3 cellular contexts compared by ENCODE assay signal in genomic region chr18:31977270-31977872, GRCh38.
A peak's percentile ranks its signal among the peaks of the same experiment; 100 is the strongest.
TF ChIP-seq lines count a peak whose summit lies in the region.

No MANE protein-coding gene starts in this region.

TF ChIP-seq in IMR-90, 13 proteins besides CTCF, POLR2A, EP300 and RAD21:
- TF ChIP-seq FOS (IDR thresholded peaks at IDR 0.05; ENCODE audit: low read depth, low read length) (no peak), MAZ (IDR thresholded peaks at IDR 0.05; ENCODE audit: borderline replicate concordance, low read depth, low read length) (no peak), CHD1 (IDR thresholded peaks at IDR 0.05; ENCODE audit: low read depth, low read length) (no peak), USF2 (IDR thresholded peaks at IDR 0.05; ENCODE audit: low read depth, low read length) (no peak), RCOR1 (IDR thresholded peaks at IDR 0.05; ENCODE audit: insufficient replicate concordance, low read length) (no peak), SMC3 (IDR thresholded peaks at IDR 0.05; ENCODE audit: low read depth, low read length) (peak; percentile 64)

TF ChIP-seq in SK-N-SH, 30 proteins besides CTCF, POLR2A, EP300 and RAD21:
- TF ChIP-seq YY1 (IDR thresholded peaks at IDR 0.05; ENCODE audit: low read depth), result no peak
- peak; percentile 62 for TF ChIP-seq SMC3 (IDR thresholded peaks at IDR 0.05; ENCODE audit: low read depth, low read length)
- TF ChIP-seq RCOR1 (IDR thresholded peaks at IDR 0.05; ENCODE audit: low read length), result no peak

TF ChIP-seq in GM12891, 5 proteins besides CTCF, POLR2A, EP300 and RAD21:
- TF ChIP-seq PAX5 (IDR thresholded peaks at IDR 0.05; ENCODE audit: insufficient read depth, low read length, severe bottlenecking) (no peak), POU2F2 (IDR thresholded peaks at IDR 0.05; ENCODE audit: low read depth, low read length) (no peak), SPI1 (IDR thresholded peaks at IDR 0.05; ENCODE audit: low read depth, low read length) (no peak), TAF1 (IDR thresholded peaks at IDR 0.05; ENCODE audit: low read depth, low read length) (no peak), POLR2AphosphoS5 (IDR thresholded peaks at IDR 0.05; ENCODE audit: low read depth, low read length) (no peak)
TF ChIP-seq in GM12891: peak in this region for 0.
